Comparison of ENCODE assay signal across 14 cellular contexts in the genomic region with DNA sequence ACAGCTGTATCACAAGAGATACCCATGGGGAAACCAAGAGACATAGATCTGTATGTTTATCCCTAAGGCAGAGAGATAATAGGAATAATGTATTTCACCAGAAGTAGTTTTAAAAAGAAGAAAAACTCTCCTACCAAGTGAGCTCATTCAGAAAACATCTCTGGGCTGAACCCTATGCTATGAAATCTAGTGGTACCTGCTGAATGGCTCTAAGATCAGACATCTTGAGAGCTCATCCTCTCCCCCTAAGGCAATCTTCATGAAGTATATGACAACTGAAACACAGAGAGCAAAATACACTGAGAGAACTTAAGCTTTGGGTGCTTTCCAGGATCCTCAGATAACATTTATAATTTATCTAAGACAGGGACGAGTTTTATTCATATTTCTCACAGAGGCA.
"Had no signal": no experiment of that assay in that cellular context is flagged by ENCODE, and none has a peak within 500 bp of the region (broad histone marks: within the 10 kb centered on the region; RNA-seq: fewer than 3 reads in every experiment).

No MANE protein-coding gene starts in this region.

- H3K4me1 Mint-ChIP-seq: immature natural killer cell had no signal

- H3K4me3 Mint-ChIP-seq: immature natural killer cell had no signal

- DNase-seq: dermis blood vessel endothelial cell; dorsolateral prefrontal cortex; effector CD4-positive, alpha-beta T cell; effector memory CD4-positive, alpha-beta T cell; foreskin keratinocyte; heart left ventricle; hypothalamus; immature natural killer cell; left cardiac atrium; left lung; left ventricle myocardium superior; lower lobe of right lung; mesenchymal stem cell; midbrain had no signal

- H3K27ac Mint-ChIP-seq: immature natural killer cell had no signal

- H3K36me3 Mint-ChIP-seq: immature natural killer cell had no signal
